ENCODE assay signal across 1 cellular context in genomic region chr22:23858484-23858815, GRCh38.
TF ChIP-seq lines count a peak whose summit lies in the region.

No MANE protein-coding gene starts in this region.

TF ChIP-seq in GM12878, 131 proteins besides CTCF, POLR2A, EP300 and RAD21:
- TF ChIP-seq, protein P1, sequence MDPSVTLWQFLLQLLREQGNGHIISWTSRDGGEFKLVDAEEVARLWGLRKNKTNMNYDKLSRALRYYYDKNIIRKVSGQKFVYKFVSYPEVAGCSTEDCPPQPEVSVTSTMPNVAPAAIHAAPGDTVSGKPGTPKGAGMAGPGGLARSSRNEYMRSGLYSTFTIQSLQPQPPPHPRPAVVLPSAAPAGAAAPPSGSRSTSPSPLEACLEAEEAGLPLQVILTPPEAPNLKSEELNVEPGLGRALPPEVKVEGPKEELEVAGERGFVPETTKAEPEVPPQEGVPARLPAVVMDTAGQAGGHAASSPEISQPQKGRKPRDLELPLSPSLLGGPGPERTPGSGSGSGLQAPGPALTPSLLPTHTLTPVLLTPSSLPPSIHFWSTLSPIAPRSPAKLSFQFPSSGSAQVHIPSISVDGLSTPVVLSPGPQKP (IDR thresholded peaks at IDR 0.05; ENCODE audit: low read depth, low read length), result no peak
- TF ChIP-seq GATAD2B (conservative IDR thresholded peaks at IDR 0.05; ENCODE audit: low read depth) (no peak), SP1 (IDR thresholded peaks at IDR 0.05; ENCODE audit: low read depth, low read length) (no peak)
TF ChIP-seq in GM12878: peak in this region for 0.
